25 cellular contexts compared by ENCODE assay signal in the genomic region with DNA sequence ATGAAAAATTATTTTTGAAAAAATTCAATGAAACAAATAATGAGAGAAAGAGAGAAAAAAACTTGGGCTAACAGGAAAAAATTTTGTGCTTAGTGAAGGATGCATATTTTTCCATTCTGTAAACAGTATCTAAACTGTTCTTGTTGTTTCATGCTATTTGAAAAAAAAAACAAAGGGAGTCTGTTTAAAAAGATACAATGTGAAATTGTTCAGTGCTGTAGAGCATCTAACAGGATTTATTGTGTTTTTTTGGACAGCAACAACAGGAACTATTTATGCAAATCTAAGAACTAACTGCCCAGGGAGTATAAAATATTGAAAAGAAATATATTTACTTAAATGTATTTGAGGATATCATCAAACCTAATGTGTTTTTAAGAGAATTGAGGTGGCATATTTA. TPM values are rescaled to one million over a fixed set of nuclear protein-coding genes. Genes with fewer than 3 reads are reported as not detected.
DNase-seq lines count a peak whose midpoint lies in the region; TF ChIP-seq lines count a peak whose summit lies in the region.
"Had no signal": no experiment of that assay in that cellular context is flagged by ENCODE, and none has a peak within 500 bp of the region (broad histone marks: within the 10 kb centered on the region; RNA-seq: fewer than 3 reads in every experiment).

No MANE protein-coding gene starts in this region.

- H3K27me3 ChIP-seq in dorsolateral prefrontal cortex = no peaks in the 10 kb centered on the region
- H3K27me3 ChIP-seq: SJCRH30 had no signal

- peak; percentile 23 to 34 for DNase-seq in NCI-H526 (lab: John Stamatoyannopoulos, UW)
- DNase-seq in dorsolateral prefrontal cortex = no peak
- DNase-seq in midbrain (lab: John Stamatoyannopoulos, UW) = peak; percentile 86
- no peak for DNase-seq in HFFc6
- DNase-seq in activated effector memory CD4-positive, alpha-beta T cell treated with Interleukin-2 at 50 U/mL for 16 hours = no peak
- no peak for DNase-seq in NCI-H226
- DNase-seq: DMS53, GF-D8, GM23248, H9, MM.1S, NCI-H1092, NCI-H1436, NCI-H1930, NCI-H2227 treated with DMSO at 0.1 percent for 48 hours, NCI-H510A treated with DMSO at 0.1 percent for 48 hours, OCI-M1, SJCRH30 had no signal

- intact Hi-C loops in dorsolateral prefrontal cortex (cut with DNase I) = no loop called here

- H3K27ac ChIP-seq in dorsolateral prefrontal cortex = peak overlapping the region; percentile 66 to 100 (median 97)
- H3K27ac ChIP-seq in temporal lobe (ENCODE audit: low read depth, low read length) = peak overlapping the region; percentile 100
- H3K27ac ChIP-seq: GM23248, HL-60, SJCRH30 had no signal

- H3K27me3 Mint-ChIP-seq in HFFc6 (ENCODE audit: insufficient read depth) = no peaks in the 10 kb centered on the region; the same call in 1 of the 2 replicates

- H3K4me3 Mint-ChIP-seq in HFFc6 = no peak overlapping the region
- H3K4me3 Mint-ChIP-seq: B cell, CD14-positive monocyte, H9 had no signal

- no peaks in the 10 kb centered on the region for H3K9me3 Mint-ChIP-seq in HFFc6
- H3K9me3 Mint-ChIP-seq: H9 had no signal

- no peaks in the 10 kb centered on the region for H3K36me3 Mint-ChIP-seq in HFFc6 (ENCODE audit: low read depth)
- H3K36me3 Mint-ChIP-seq: CD14-positive monocyte had no signal

- H3K4me1 Mint-ChIP-seq in HFFc6 (ENCODE audit: low read depth) = peaks cover 8% of the 10 kb centered on the region
- H3K4me1 Mint-ChIP-seq: B cell, CD14-positive monocyte, H9 had no signal

- H3K27ac Mint-ChIP-seq in HFFc6 = no peak overlapping the region
- H3K27ac Mint-ChIP-seq: B cell, CD14-positive monocyte, H9 had no signal

- TF ChIP-seq CTCF in dorsolateral prefrontal cortex (IDR thresholded peaks at IDR 0.05 in 54 of 56, conservative IDR thresholded peaks at IDR 0.05 in 2 of 56; ENCODE audit: low read depth in 1 of 56, partially characterized antibody in 56 of 56) = peak in 2 of 56 donors; percentile 12
- no peak for TF ChIP-seq CTCF in HFFc6 (IDR thresholded peaks at IDR 0.05)

- H3K4me3 ChIP-seq in dorsolateral prefrontal cortex = peak overlapping the region in 16 of 59 donors; percentile 5 to 36 (median 14)
- H3K4me3 ChIP-seq: GM23248, K562, SJCRH30 had no signal

RNA-seq across cellular contexts. Expression of gene PEX5L, which starts 55.1 kb away (rescaled TPM):
- total RNA-seq in dorsolateral prefrontal cortex (100 to 1,000 TPM; 144 to 392 (median 245) TPM), temporal lobe (47.5 TPM)
- under 1 TPM in 5 of 6 experiments, not detected in 1; 0.09 to 0.28 (median 0.11) TPM for total RNA-seq in HFFc6 (2021; fragmentation: NEBNext Ultra II Directional; extraction: Animal tissue kit (Norgen Biotek cat#: 25700))
- total RNA-seq: B cell, GM23248, HepG2, HT-29, K562, SJCRH30 had no signal

Comparison
In these comparisons a context has a peak if more than half of its experiments do, and no peak if none do; other contexts are left out.
1. DNase-seq: peak in NCI-H526 (2 of 2) and midbrain (single experiment); none in dorsolateral prefrontal cortex (0 of 10), HFFc6 (single experiment), activated effector memory CD4-positive, alpha-beta T cell treated with Interleukin-2 at 50 U/mL for 16 hours (single experiment) and NCI-H226 (single experiment).
2. RNA of gene PEX5L, which starts 55.1 kb away (total RNA-seq): 144 to 392 TPM in dorsolateral prefrontal cortex and 47.5 TPM in temporal lobe (single experiment); 0.09 to 0.28 TPM in HFFc6; every median in the first group is over 10 times any median in the second.